In genomic region chr6:141580988-141581387, GRCh38 we compare ENCODE assay signal across 19 cellular contexts.
DNase-seq lines count a peak whose midpoint lies in the region; ATAC-seq, FAIRE-seq and TF ChIP-seq lines count a peak whose summit lies in the region.
"Had no signal": no experiment of that assay in that cellular context is flagged by ENCODE, and none has a peak within 500 bp of the region (broad histone marks: within the 10 kb centered on the region; RNA-seq: fewer than 3 reads in every experiment).

No MANE protein-coding gene starts in this region.

- dilution Hi-C loops in IMR-90 (cut with HindIII; ENCODE audit: low sequenced_read_pairs, unreplicated experiment), result no loop called here
- dilution Hi-C loops in keratinocyte (cut with MboI; ENCODE audit: extremely low pct_ligation_motif_present, low sequenced_read_pairs), result no loop called here

- TF ChIP-seq RAD21 in IMR-90 (IDR thresholded peaks at IDR 0.05; ENCODE audit: low read length), result no peak

- peak overlapping the region; percentile 53; the same call in 1 of the 2 replicates for H3K23ac ChIP-seq in IMR-90 (ENCODE audit: low read depth, low read length)

- no TSS peak for BruUV-seq in IMR-90 (replicated peaks; lab: Mats Ljungman, UMichigan)

- H2AFZ ChIP-seq in IMR-90 (replicated peaks; ENCODE audit: low read length, poor library complexity), result no peak overlapping the region
- H2AFZ ChIP-seq in keratinocyte (ENCODE audit: control insufficient read depth, low read length), result no peak overlapping the region
- H2AFZ ChIP-seq: hepatocyte had no signal

- H3K4me2 ChIP-seq in IMR-90 (ENCODE audit: low read depth, low read length), result peak overlapping the region; percentile 58; the same call in 1 of the 2 replicates
- no peak overlapping the region for H3K4me2 ChIP-seq in keratinocyte (ENCODE audit: control insufficient read depth, extremely low read depth, insufficient read depth, low read depth, low read length)
- H3K4me2 ChIP-seq: hepatocyte had no signal

- peak overlapping the region; percentile 83; the same call in 1 of the 2 replicates for H2AK5ac ChIP-seq in IMR-90 (ENCODE audit: low read depth, low read length)

- in situ Hi-C loops in IMR-90 (cut with MboI; ENCODE audit: low sequenced_read_pairs) (no loop called here), astrocyte of the cerebellum (cut with HindIII; ENCODE audit: low sequenced_read_pairs) (no loop called here), HAP-1 (cut with MboI; ENCODE audit: low sequenced_read_pairs) (no loop called here)

- H3K36me3 ChIP-seq in IMR-90 (ENCODE audit: control insufficient read depth, insufficient read depth, low read length) (no peaks in the 10 kb centered on the region), keratinocyte (ENCODE audit: control insufficient read depth in 2 of 2, extremely low read depth in 1 of 2, insufficient read depth in 2 of 2, low read length in 2 of 2) (no peaks in the 10 kb centered on the region), psoas muscle (ENCODE audit: insufficient read depth in 1 of 2, low read depth in 1 of 2) (no peaks in the 10 kb centered on the region), HAP-1 (replicated peaks) (no peaks in the 10 kb centered on the region)
- H3K36me3 ChIP-seq: colonic mucosa, upper lobe of right lung, WERI-Rb-1 had no signal

- H3K4ac ChIP-seq in IMR-90 (ENCODE audit: low read depth, low read length), result peak overlapping the region; percentile 73

- no CpG with 5 or more reads among the region's 2 CpGs for WGBS in IMR-90 (ENCODE audit: extremely low coverage in 2 of 2, insufficient read length in 1 of 2), 2 experiments
- 84 to 95% (median 92%) methylated on average over 2 of the region's 2 CpGs for WGBS in psoas muscle, 3 donors

- peaks cover 3% of the 10 kb centered on the region; the same call in 1 of the 2 replicates for H3K4me1 ChIP-seq in IMR-90 (ENCODE audit: control insufficient read depth, insufficient read depth, low read length)
- H3K4me1 ChIP-seq in keratinocyte (ENCODE audit: control insufficient read depth, extremely low read depth, insufficient read depth, low read length), result no peaks in the 10 kb centered on the region
- no peaks in the 10 kb centered on the region for H3K4me1 ChIP-seq in psoas muscle
- H3K4me1 ChIP-seq in HAP-1, result no peaks in the 10 kb centered on the region
- H3K4me1 ChIP-seq: colonic mucosa, upper lobe of right lung had no signal

- peak overlapping the region; percentile 89; the same call in 1 of the 2 replicates for H4K5ac ChIP-seq in IMR-90 (ENCODE audit: low read depth, low read length)

- peak overlapping the region in 1 of 2 experiments; percentile 54; a peak in 1 of 4 replicates for H4K8ac ChIP-seq in IMR-90 (ENCODE audit: low read depth in 2 of 2, low read length in 2 of 2)

- H2BK120ac ChIP-seq in IMR-90 (ENCODE audit: low read depth, low read length), result peak overlapping the region; percentile 90

- H3K56ac ChIP-seq in IMR-90 (ENCODE audit: extremely low read depth, insufficient read depth, low read length), result no peak overlapping the region

- H3K27ac ChIP-seq in IMR-90 (ENCODE audit: insufficient read depth, low read length) (no peak overlapping the region), keratinocyte (ENCODE audit: control insufficient read depth, insufficient read depth, low read length) (no peak overlapping the region), psoas muscle (no peak overlapping the region)
- H3K27ac ChIP-seq: colonic mucosa, epithelial cell of prostate, hepatocyte, upper lobe of right lung, WERI-Rb-1 had no signal

- intact Hi-C loops in IMR-90 (cut with micrococcal nuclease), result no loop called here
- intact Hi-C loops in psoas muscle (cut with DNase I), result no loop called here

- no peak overlapping the region for H2AK9ac ChIP-seq in IMR-90 (replicated peaks; ENCODE audit: low read depth, low read length, poor library complexity)

- CTCF ChIA-PET in IMR-90 (lab: Yijun Ruan, JAX), result no interaction called here

- no peak for TF ChIP-seq CTCF in AG10803 (conservative IDR thresholded peaks at IDR 0.05; ENCODE audit: low read length)
- TF ChIP-seq CTCF in IMR-90 (conservative IDR thresholded peaks at IDR 0.05; ENCODE audit: low read depth, low read length), result no peak
- TF ChIP-seq CTCF in astrocyte of the cerebellum (IDR thresholded peaks at IDR 0.05; ENCODE audit: low read depth, low read length, missing control alignments), result no peak
- TF ChIP-seq CTCF in keratinocyte (optimal IDR thresholded peaks at IDR 0.05 in 1 of 3, IDR thresholded peaks at IDR 0.05 in 1 of 3, conservative IDR thresholded peaks at IDR 0.05 in 1 of 3; ENCODE audit: extremely low read depth in 1 of 3, insufficient read depth in 2 of 3, low read length in 3 of 3), result no peak
- no peak for TF ChIP-seq CTCF in psoas muscle (IDR thresholded peaks at IDR 0.05)

- no peaks in the 10 kb centered on the region for H4K20me1 ChIP-seq in IMR-90 (ENCODE audit: insufficient read depth, low read length)
- no peaks in the 10 kb centered on the region for H4K20me1 ChIP-seq in keratinocyte (ENCODE audit: control insufficient read depth, extremely low read depth, insufficient read depth, low read length)

- ATAC-seq in IMR-90 (ENCODE audit: low read depth) (no peak; the same call in 1 of the 2 replicates), psoas muscle (no peak)
- ATAC-seq: activated T-helper 17 cell treated with anti-CD3 and anti-CD28 coated beads, Interleukin-2, amount 50 U/mL, for 72 hours; left ventricle myocardium superior; naive thymus-derived CD8-positive, alpha-beta T cell; stimulated activated naive B cell treated with anti-CD40 and anti-IgM and Interleukin-4, amounts not matched to agents 10 μg/mL and 1 μg/mL and 100 μg/mL, for 72 hours; upper lobe of right lung had no signal

- peak; percentile 48 for FAIRE-seq in keratinocyte (lab: Jason Lieb, UNC)

- no peaks in the 10 kb centered on the region for H3K79me1 ChIP-seq in IMR-90 (ENCODE audit: low read depth in 1 of 2, low read length in 2 of 2)

- H3K4me3 ChIP-seq in AG10803 (ENCODE audit: low read length), result no peak overlapping the region
- H3K4me3 ChIP-seq in IMR-90 (ENCODE audit: insufficient read depth, low read depth, low read length), result no peak overlapping the region
- H3K4me3 ChIP-seq in astrocyte of the cerebellum (ENCODE audit: low read depth, low read length), result no peak overlapping the region
- no peak overlapping the region for H3K4me3 ChIP-seq in keratinocyte (ENCODE audit: control insufficient read depth in 2 of 3, extremely low read depth in 1 of 3, insufficient read depth in 2 of 3, low read depth in 1 of 3, low read length in 3 of 3)
- no peak overlapping the region for H3K4me3 ChIP-seq in psoas muscle
- H3K4me3 ChIP-seq in HAP-1, result no peak overlapping the region
- H3K4me3 ChIP-seq: colonic mucosa, hepatocyte, upper lobe of right lung had no signal

- peak overlapping the region; percentile 73 for H2BK20ac ChIP-seq in IMR-90 (ENCODE audit: low read depth, low read length)

- H3K14ac ChIP-seq in IMR-90 (replicated peaks; ENCODE audit: low read depth, low read length), result peak overlapping the region; percentile 68; the same call in 1 of the 2 replicates

- DNase-seq in AG10803 (ENCODE audit: low read depth) (peak; percentile 78), IMR-90 (peak; percentile 36), astrocyte of the cerebellum (ENCODE audit: low read depth) (peak; percentile 83), keratinocyte (ENCODE audit: low read depth, low spot score) (no peak), psoas muscle (no peak), 8988T (no peak), HAP-1 (ENCODE audit: low spot score in 2 of 2) (no peak), T-helper 1 cell (no peak)
- DNase-seq: activated CD8-positive, alpha-beta memory T cell treated with anti-CD3 and anti-CD28 coated beads for 24 hours; colonic mucosa; left ventricle myocardium superior; naive thymus-derived CD8-positive, alpha-beta T cell; NCI-H446; stimulated activated naive B cell treated with anti-CD40 and anti-IgM and Interleukin-4, amounts not matched to agents 10 μg/mL and 1 μg/mL and 100 μg/mL, for 72 hours; upper lobe of right lung; WERI-Rb-1 had no signal

- H3K9me1 ChIP-seq in IMR-90 (ENCODE audit: insufficient read depth, low read length), result no peaks in the 10 kb centered on the region
- H3K9me1 ChIP-seq in keratinocyte (ENCODE audit: control insufficient read depth, extremely low read depth, insufficient read depth, low read length), result no peaks in the 10 kb centered on the region

- no peak overlapping the region for H3K9ac ChIP-seq in IMR-90 (ENCODE audit: low read depth, low read length)
- no peak overlapping the region for H3K9ac ChIP-seq in keratinocyte (ENCODE audit: control insufficient read depth, extremely low read depth, insufficient read depth, low read length)

- H3K9me3 ChIP-seq in IMR-90 (ENCODE audit: control insufficient read depth, insufficient read depth, low read length) (no peaks in the 10 kb centered on the region), keratinocyte (ENCODE audit: control insufficient read depth, low read depth, low read length) (no peaks in the 10 kb centered on the region), psoas muscle (no peaks in the 10 kb centered on the region), HAP-1 (no peaks in the 10 kb centered on the region)
- H3K9me3 ChIP-seq: colonic mucosa, upper lobe of right lung had no signal

- H4K91ac ChIP-seq in IMR-90 (ENCODE audit: insufficient read depth, low read depth, low read length), result 0 out of 2 replicates have a peak overlapping the region, but pooled peaks have one; percentile 31

- peak overlapping the region; percentile 79 for H2BK5ac ChIP-seq in IMR-90 (ENCODE audit: low read depth, low read length, poor library complexity, severe bottlenecking)

- H3K18ac ChIP-seq in IMR-90 (ENCODE audit: low read depth, low read length), result peak overlapping the region; percentile 95; the same call in 1 of the 2 replicates

- TF ChIP-seq POLR2A in IMR-90 (IDR thresholded peaks at IDR 0.05; ENCODE audit: low read depth, low read length), result no peak

- POLR2A ChIA-PET in IMR-90 (lab: Charles Lee; ENCODE audit: unreplicated experiment), result no interaction called here

- H2BK15ac ChIP-seq in IMR-90 (ENCODE audit: low read depth, low read length), result no peak overlapping the region

- no peaks in the 10 kb centered on the region for H3K79me2 ChIP-seq in keratinocyte (ENCODE audit: control insufficient read depth, insufficient read depth, low read length)
- H3K79me2 ChIP-seq: hepatocyte had no signal

- H3K27me3 ChIP-seq in IMR-90 (ENCODE audit: control insufficient read depth, insufficient read depth, low read length) (no peaks in the 10 kb centered on the region), keratinocyte (ENCODE audit: control insufficient read depth, extremely low read depth, insufficient read depth, low read length) (no peaks in the 10 kb centered on the region), psoas muscle (ENCODE audit: insufficient read depth in 3 of 3, low read length in 2 of 3) (no peaks in the 10 kb centered on the region), HAP-1 (ENCODE audit: low read depth) (no peaks in the 10 kb centered on the region)
- H3K27me3 ChIP-seq: colonic mucosa, hepatocyte, upper lobe of right lung had no signal

TF ChIP-seq in IMR-90, 13 proteins besides CTCF, POLR2A, EP300 and RAD21 (continues in another document):
- no peak for TF ChIP-seq CHD1 (IDR thresholded peaks at IDR 0.05; ENCODE audit: low read depth, low read length)
- TF ChIP-seq NFE2L2 (IDR thresholded peaks at IDR 0.05; ENCODE audit: low read depth, low read length), result no peak
- no peak for TF ChIP-seq MAFK (IDR thresholded peaks at IDR 0.05; ENCODE audit: low read depth, low read length)
- TF ChIP-seq RCOR1 (IDR thresholded peaks at IDR 0.05; ENCODE audit: insufficient replicate concordance, low read length), result no peak

Comparison
In these comparisons a context has a peak if more than half of its experiments do, and no peak if none do; other contexts are left out.
1. DNase-seq: peak in AG10803 (single experiment), IMR-90 (single experiment) and astrocyte of the cerebellum (single experiment); none in keratinocyte (single experiment), psoas muscle (0 of 2), 8988T (single experiment), HAP-1 (0 of 2) and T-helper 1 cell (0 of 5).